Comparison of ENCODE assay signal across 18 cellular contexts in genomic region chrX:68658530-68658929, GRCh38. TPM values are rescaled to one million over a fixed set of nuclear protein-coding genes. Genes with fewer than 3 reads are reported as not detected.
DNase-seq lines count a peak whose midpoint lies in the region; ATAC-seq and TF ChIP-seq lines count a peak whose summit lies in the region.
"Had no signal": no experiment of that assay in that cellular context is flagged by ENCODE, and none has a peak within 500 bp of the region (broad histone marks: within the 10 kb centered on the region; RNA-seq: fewer than 3 reads in every experiment).

No MANE protein-coding gene starts in this region.

- no peak overlapping the region for H3K4me3 Mint-ChIP-seq in HFFc6
- H3K4me3 Mint-ChIP-seq: activated CD4-positive, alpha-beta T cell treated with anti-CD3 and anti-CD28 coated beads, Interleukin-2, amount 10 ng/mL, durations not matched to agents 24 days and 14 days had no signal

- no peak overlapping the region for H3K4me3 ChIP-seq in ovary
- H3K4me3 ChIP-seq: transverse colon had no signal

- no peaks in the 10 kb centered on the region for H3K9me3 ChIP-seq in ovary
- H3K9me3 ChIP-seq: Caco-2, transverse colon had no signal

- DNase-seq in HFFc6 (no peak), ecto neural progenitor cell (ENCODE audit: low spot score) (peak; percentile 65), left kidney (ENCODE audit: low read depth, low spot score) (peak; percentile 62), ovary (peak; percentile 24 to 49 (median 27)), NCI-H446 treated with DMSO at 0.1 percent for 48 hours (lab: John Stamatoyannopoulos, UW) (no peak), MV-4-11 (lab: John Stamatoyannopoulos, UW) (no peak)
- DNase-seq: activated CD4-positive, alpha-beta T cell treated with anti-CD3 and anti-CD28 coated beads, Interleukin-2, amount 10 ng/mL, durations not matched to agents 24 days and 14 days; activated effector memory CD4-positive, alpha-beta T cell treated with anti-CD3 and anti-CD28 coated beads, Interleukin-2, amount 50 U/mL, for 16 hours; AML-193; Caco-2; mammary epithelial cell; NCI-H1092; NCI-H2081 treated with DMSO at 0.1 percent for 48 hours; OCI-M1; stimulated activated naive CD4-positive, alpha-beta T cell treated with Interleukin-2 at 50 U/mL for 16 hours; transverse colon had no signal

- ATAC-seq in HG02973 (IDR thresholded peaks at IDR 0.05; ENCODE audit: unreplicated experiment) (no peak), HG03159 (IDR thresholded peaks at IDR 0.05; ENCODE audit: unreplicated experiment) (no peak)

- TF ChIP-seq POLR2A in ovary (IDR thresholded peaks at IDR 0.05) = no peak

- H3K9me3 Mint-ChIP-seq in HFFc6 = no peaks in the 10 kb centered on the region

- no peak overlapping the region for H3K27ac ChIP-seq in ovary
- H3K27ac ChIP-seq: transverse colon had no signal

- TF ChIP-seq CTCF in HFFc6 (IDR thresholded peaks at IDR 0.05) (no peak), ovary (IDR thresholded peaks at IDR 0.05) (no peak)

- peaks cover 19% of the 10 kb centered on the region for H3K4me1 Mint-ChIP-seq in HFFc6 (ENCODE audit: low read depth)
- H3K4me1 Mint-ChIP-seq: activated CD4-positive, alpha-beta T cell treated with anti-CD3 and anti-CD28 coated beads, Interleukin-2, amount 10 ng/mL, durations not matched to agents 24 days and 14 days had no signal

- H3K36me3 Mint-ChIP-seq in HFFc6 (ENCODE audit: low read depth) = peaks cover 11% of the 10 kb centered on the region

- H3K27me3 ChIP-seq in ovary = no peaks in the 10 kb centered on the region
- H3K27me3 ChIP-seq: transverse colon had no signal

- no peak for TF ChIP-seq EP300 in ovary (IDR thresholded peaks at IDR 0.05)

- peak overlapping the region; percentile 92 for H3K27ac Mint-ChIP-seq in HFFc6
- H3K27ac Mint-ChIP-seq: activated CD4-positive, alpha-beta T cell treated with anti-CD3 and anti-CD28 coated beads, Interleukin-2, amount 10 ng/mL, durations not matched to agents 24 days and 14 days had no signal

- 21 to 39% (median 25%) methylated on average over 3 of the region's 3 CpGs for WGBS in ovary, 3 donors

- H3K4me1 ChIP-seq in ovary (ENCODE audit: insufficient read depth) = no peaks in the 10 kb centered on the region
- H3K4me1 ChIP-seq: Caco-2, transverse colon had no signal

- H3K36me3 ChIP-seq in ovary = no peaks in the 10 kb centered on the region
- H3K36me3 ChIP-seq: transverse colon had no signal

- H3K27me3 Mint-ChIP-seq in HFFc6 (ENCODE audit: insufficient read depth) = no peaks in the 10 kb centered on the region
- H3K27me3 Mint-ChIP-seq: activated CD4-positive, alpha-beta T cell treated with anti-CD3 and anti-CD28 coated beads, Interleukin-2, amount 10 ng/mL, durations not matched to agents 24 days and 14 days had no signal

- intact Hi-C loops in ovary (cut with DNase I) = no loop called here

RNA-seq across cellular contexts. Expression of gene STARD8, which starts 11.1 kb away (rescaled TPM):
- total RNA-seq in HFFc6 (2021; fragmentation: NEBNext Ultra II Directional; extraction: Animal tissue kit (Norgen Biotek cat#: 25700)) = 1 to 10 TPM; 1.9 to 3.6 (median 3.0) TPM
- 1 to 10 TPM; 2.3 to 7.8 (median 6.2) TPM for total RNA-seq in ovary
- 1 to 10 TPM; 3.6 to 4.6 TPM for polyA plus RNA-seq in ovary
- total RNA-seq: Caco-2 had no signal

Comparison
In these comparisons a context has a peak if more than half of its experiments do, and no peak if none do; other contexts are left out.
1. DNase-seq: peak in ecto neural progenitor cell (single experiment), left kidney (single experiment) and ovary (5 of 5); none in HFFc6 (single experiment), NCI-H446 treated with DMSO at 0.1 percent for 48 hours (single experiment) and MV-4-11 (single experiment).